8 cellular contexts compared by ENCODE assay signal in the genomic region with DNA sequence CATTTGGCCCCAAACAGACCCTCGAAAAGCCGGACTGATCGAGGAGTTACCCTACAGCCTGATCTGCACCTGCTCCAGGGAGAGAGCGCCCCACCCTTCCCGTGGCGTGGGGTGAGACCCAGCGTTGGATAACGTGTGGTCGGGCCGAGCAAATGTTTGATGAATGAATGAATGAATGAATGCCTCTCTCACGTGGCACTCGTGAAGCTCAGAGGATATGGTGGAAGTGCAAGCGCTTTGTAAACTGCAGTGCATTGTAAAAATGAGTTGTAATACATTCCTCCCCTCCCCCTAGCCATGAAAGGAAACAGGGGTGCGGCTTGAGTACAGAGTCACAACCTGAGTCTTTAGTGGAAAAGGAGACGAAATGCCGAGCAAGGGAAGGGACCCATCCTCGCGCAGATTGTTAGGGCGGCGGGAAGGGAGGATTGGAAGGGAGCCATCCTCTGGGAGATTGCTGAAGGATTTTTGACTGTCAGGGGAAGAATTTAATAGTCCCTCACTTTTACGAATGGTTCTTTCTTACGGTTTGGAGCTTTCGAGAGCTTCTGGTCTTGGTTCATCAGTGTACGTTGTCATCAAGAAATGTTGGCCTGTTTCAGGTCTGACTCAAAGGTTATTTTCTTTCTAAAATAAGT. TPM values are rescaled to one million over a fixed set of nuclear protein-coding genes. Genes with fewer than 3 reads are reported as not detected.
DNase-seq lines count a peak whose midpoint lies in the region; ATAC-seq and TF ChIP-seq lines count a peak whose summit lies in the region.

No MANE protein-coding gene starts in this region.

- DNase-seq in AG04450 (ENCODE audit: low read depth, low spot score): no peak
- peak; percentile 70 for DNase-seq in NCI-H69 (lab: John Stamatoyannopoulos, UW)
- no peak for DNase-seq in right cardiac atrium
- DNase-seq in sigmoid colon: no peak
- no peak for DNase-seq in NCI-H345 (lab: John Stamatoyannopoulos, UW)

- H3K27ac ChIP-seq in AG04450 (ENCODE audit: low read depth, low read length): peak overlapping the region; percentile 89
- peak overlapping the region; percentile 73 for H3K27ac ChIP-seq in adipose tissue (ENCODE audit: low read depth, low read length)
- peak overlapping the region; percentile 79 for H3K27ac ChIP-seq in right cardiac atrium (ENCODE audit: low read length)
- H3K27ac ChIP-seq in sigmoid colon: peak overlapping the region; percentile 93 to 97 (median 96)

- H3K27me3 ChIP-seq in AG04450 (ENCODE audit: control insufficient read depth, insufficient read depth, low read length) (no peaks in the 10 kb centered on the region), right cardiac atrium (ENCODE audit: control insufficient read depth, insufficient read depth) (no peaks in the 10 kb centered on the region), sigmoid colon (no peaks in the 10 kb centered on the region)

- no peak for TF ChIP-seq EP300 in sigmoid colon (IDR thresholded peaks at IDR 0.05)

- CTCF ChIA-PET in AG04450 (lab: Charles Lee): interaction anchor here (1.2 to 1.6 kb wide), 2 partner anchors 35 to 129 kb away, joined by 3 to 12 read pairs; no protein-coding TSS in a partner anchor

- intact Hi-C loops in right cardiac atrium (cut with DNase I): no loop called here
- intact Hi-C loops in sigmoid colon (cut with DNase I): loop anchor here (2.0 to 5.0 kb wide), 3 partner anchors 34 to 244 kb away; no protein-coding TSS in a partner anchor

- TF ChIP-seq POLR2A in sigmoid colon (IDR thresholded peaks at IDR 0.05): no peak

- H3K36me3 ChIP-seq in sigmoid colon: peaks cover 0 to 7% (median 0%) of the 10 kb centered on the region in 4 donors

- H3K4me1 ChIP-seq in right cardiac atrium (ENCODE audit: control insufficient read depth, insufficient read depth, low read length) (no peaks in the 10 kb centered on the region), sigmoid colon (peaks cover 0 to 42% (median 30%) of the 10 kb centered on the region in 4 donors)

- TF ChIP-seq CTCF in AG04450 (IDR thresholded peaks at IDR 0.05; ENCODE audit: low read depth, low read length): no peak
- no peak for TF ChIP-seq CTCF in sigmoid colon (IDR thresholded peaks at IDR 0.05)

- POLR2A ChIA-PET in AG04450 (lab: Yijun Ruan, JAX): interaction anchor here (0.8 to 1.3 kb wide), 2 partner anchors 11 to 243 kb away, joined by 3 to 4 read pairs; partner anchors contain the start of genes ARFIP1 and TIGD4

- WGBS in adipose tissue, 3 donors: 0 to 1% (median 1%) methylated on average over 24 of the region's 24 CpGs
- WGBS in right cardiac atrium: under 1% methylated on average over 24 of the region's 24 CpGs
- 0 to 1% methylated on average over 24 of the region's 24 CpGs for WGBS in sigmoid colon, 2 donors

- ATAC-seq in GM18499 (IDR thresholded peaks at IDR 0.05; ENCODE audit: insufficient read depth, unreplicated experiment) (peak; percentile 22), HG02938 (IDR thresholded peaks at IDR 0.05; ENCODE audit: unreplicated experiment) (peak; percentile 35), right cardiac atrium (peak; percentile 18 to 50)

- H3K9me3 ChIP-seq in AG04450 (ENCODE audit: control insufficient read depth, insufficient read depth, low read length): peaks cover 4% of the 10 kb centered on the region; the same call in 1 of the 2 replicates
- H3K9me3 ChIP-seq in right cardiac atrium (ENCODE audit: control insufficient read depth, low read length): no peaks in the 10 kb centered on the region
- no peaks in the 10 kb centered on the region for H3K9me3 ChIP-seq in sigmoid colon

- H3K4me3 ChIP-seq in AG04450 (ENCODE audit: low read depth, low read length): peak overlapping the region; percentile 97
- peak overlapping the region; percentile 98 for H3K4me3 ChIP-seq in right cardiac atrium (ENCODE audit: low read length)
- peak overlapping the region; percentile 93 to 98 (median 96) for H3K4me3 ChIP-seq in sigmoid colon

RNA-seq across cellular contexts. Expression of gene FBXW7, which starts 0.8 kb away (rescaled TPM):
- polyA plus RNA-seq in AG04450 (2011; rRNA removed): 11.5 and 16.3 TPM in 2 replicates
- 24.5 and 42.7 TPM in 2 replicates for polyA minus RNA-seq in AG04450 (2011; rRNA and poly(A)+ RNA removed)
- 10 to 100 TPM in 1 of 3 donors, 1 to 10 TPM in 2; 5.2 to 10.7 (median 7.1) TPM for polyA plus RNA-seq in adipose tissue
- total RNA-seq in right cardiac atrium: 10 to 100 TPM; 41.6 to 52.2 (median 49.1) TPM
- 14.8 TPM for polyA plus RNA-seq in right cardiac atrium
- 100 to 1,000 TPM in 1 of 4 donors, 10 to 100 TPM in 3; 74.9 to 122 (median 81.4) TPM for total RNA-seq in sigmoid colon
- polyA plus RNA-seq in sigmoid colon: 1 to 10 TPM; 3.7 to 8.7 (median 4.8) TPM
